Comparison of ENCODE assay signal across 8 cellular contexts in genomic region chr11:78138694-78139421, GRCh38. TPM values are rescaled to one million over a fixed set of nuclear protein-coding genes. Genes with fewer than 3 reads are reported as not detected.
DNase-seq lines count a peak whose midpoint lies in the region; ATAC-seq and TF ChIP-seq lines count a peak whose summit lies in the region.

No MANE protein-coding gene starts in this region.

- peak overlapping the region; percentile 74 for H3K4me3 ChIP-seq in BE2C (ENCODE audit: low read depth, low read length)

- DNase-seq in BE2C (peak; percentile 18), RPMI8226 (peak; percentile 47), left lobe of liver (ENCODE audit: low spot score) (no peak), GM10266 (ENCODE audit: extremely low spot score) (no peak)
- DNase-seq in stimulated activated CD8-positive, alpha-beta memory T cell treated with anti-CD3 and anti-CD28 coated beads, Interleukin-12 subunit alpha, Interleukin-12 subunit beta, amount 100 ng/mL, for 1 hour (ENCODE audit: low read depth) = peak; percentile 8

- TF ChIP-seq CTCF in BE2C (IDR thresholded peaks at IDR 0.05; ENCODE audit: low read depth, low read length) (no peak), GM10266 (IDR thresholded peaks at IDR 0.05; ENCODE audit: control insufficient read depth, insufficient read depth, low read depth, missing control alignments) (no peak)

- no peaks in the 10 kb centered on the region for H3K27me3 ChIP-seq in BE2C

- peaks cover 2% of the 10 kb centered on the region; the same call in 1 of the 2 replicates for H3K4me1 ChIP-seq in BE2C

- H3K36me3 ChIP-seq in BE2C = peaks cover 22% of the 10 kb centered on the region

- ATAC-seq in GM19025 (IDR thresholded peaks at IDR 0.05; ENCODE audit: low read depth, unreplicated experiment) = peak; percentile 11
- peak; percentile 22 for ATAC-seq in HG03139 (IDR thresholded peaks at IDR 0.05; ENCODE audit: unreplicated experiment)
- peak; percentile 3 for ATAC-seq in left lobe of liver

- H3K27ac ChIP-seq in angular gyrus (ENCODE audit: low read depth, low read length) = peak overlapping the region; percentile 51

- H3K9me3 ChIP-seq in BE2C = no peaks in the 10 kb centered on the region

RNA-seq across cellular contexts. Expression of gene ALG8, which starts 0.6 kb away (rescaled TPM):
- 56.2 TPM for polyA plus RNA-seq in BE2C (2012; ENCODE audit: insufficient read depth, insufficient read length, low read depth)
- 29.6 TPM for total RNA-seq in left lobe of liver

RNA-seq across cellular contexts. Expression of gene KCTD21, which starts 49.6 kb away (rescaled TPM):
- polyA plus RNA-seq in BE2C (2012; ENCODE audit: insufficient read depth, insufficient read length, low read depth) = 14.2 TPM
- 12.5 TPM for total RNA-seq in left lobe of liver

RNA-seq across cellular contexts. Expression of gene USP35, which starts 49.9 kb away (rescaled TPM):
- polyA plus RNA-seq in BE2C (2012; ENCODE audit: insufficient read depth, insufficient read length, low read depth) = 5.3 TPM
- 7.8 TPM for total RNA-seq in left lobe of liver

RNA-seq across cellular contexts. Expression of gene NDUFC2, which starts 59.2 kb away (rescaled TPM):
- 402 TPM for polyA plus RNA-seq in BE2C (2012; ENCODE audit: insufficient read depth, insufficient read length, low read depth)
- 210 TPM for total RNA-seq in left lobe of liver

Comparison
In these comparisons a context has a peak if more than half of its experiments do, and no peak if none do; other contexts are left out.
1. DNase-seq: peak in BE2C (single experiment), RPMI8226 (single experiment) and stimulated activated CD8-positive, alpha-beta memory T cell treated with anti-CD3 and anti-CD28 coated beads, Interleukin-12 subunit alpha, Interleukin-12 subunit beta, amount 100 ng/mL, for 1 hour (single experiment); none in left lobe of liver (single experiment) and GM10266 (single experiment).
2. Peak in every context shown above with its lines, with median percentiles within 50 percentile points of each other: ATAC-seq.